In the genomic region with DNA sequence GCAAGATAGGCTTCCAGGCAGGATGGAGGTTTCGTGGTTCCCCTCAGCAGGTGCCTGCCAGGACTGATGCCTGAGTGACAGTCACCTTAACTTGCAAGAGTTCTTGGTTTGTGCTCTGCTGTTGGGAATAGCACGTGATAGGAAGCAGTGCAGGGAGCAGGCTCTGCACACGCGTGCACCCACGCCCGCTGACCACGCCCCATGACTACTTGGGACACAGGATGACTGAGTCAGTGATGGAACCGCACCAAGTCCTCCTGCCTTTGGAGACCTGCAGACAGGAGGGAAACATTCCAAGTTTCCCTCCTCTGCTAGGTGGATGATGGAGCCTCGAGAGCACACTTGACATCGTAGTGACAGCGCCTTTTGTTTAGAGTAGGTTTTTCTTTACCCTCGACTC, we compare ENCODE assay signal across 1 cellular context.
TF ChIP-seq lines count a peak whose summit lies in the region.

No MANE protein-coding gene starts in this region.

TF ChIP-seq in GM12878, 131 proteins besides CTCF, POLR2A, EP300 and RAD21 (continued from another document):
- TF ChIP-seq, protein P1, sequence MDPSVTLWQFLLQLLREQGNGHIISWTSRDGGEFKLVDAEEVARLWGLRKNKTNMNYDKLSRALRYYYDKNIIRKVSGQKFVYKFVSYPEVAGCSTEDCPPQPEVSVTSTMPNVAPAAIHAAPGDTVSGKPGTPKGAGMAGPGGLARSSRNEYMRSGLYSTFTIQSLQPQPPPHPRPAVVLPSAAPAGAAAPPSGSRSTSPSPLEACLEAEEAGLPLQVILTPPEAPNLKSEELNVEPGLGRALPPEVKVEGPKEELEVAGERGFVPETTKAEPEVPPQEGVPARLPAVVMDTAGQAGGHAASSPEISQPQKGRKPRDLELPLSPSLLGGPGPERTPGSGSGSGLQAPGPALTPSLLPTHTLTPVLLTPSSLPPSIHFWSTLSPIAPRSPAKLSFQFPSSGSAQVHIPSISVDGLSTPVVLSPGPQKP (IDR thresholded peaks at IDR 0.05; ENCODE audit: low read depth, low read length), result no peak
- TF ChIP-seq MEF2B (IDR thresholded peaks at IDR 0.05; ENCODE audit: partially characterized antibody, poor library complexity, severe bottlenecking) (no peak), JUND (IDR thresholded peaks at IDR 0.05; ENCODE audit: low read depth, low read length) (no peak)
